In the genomic region with DNA sequence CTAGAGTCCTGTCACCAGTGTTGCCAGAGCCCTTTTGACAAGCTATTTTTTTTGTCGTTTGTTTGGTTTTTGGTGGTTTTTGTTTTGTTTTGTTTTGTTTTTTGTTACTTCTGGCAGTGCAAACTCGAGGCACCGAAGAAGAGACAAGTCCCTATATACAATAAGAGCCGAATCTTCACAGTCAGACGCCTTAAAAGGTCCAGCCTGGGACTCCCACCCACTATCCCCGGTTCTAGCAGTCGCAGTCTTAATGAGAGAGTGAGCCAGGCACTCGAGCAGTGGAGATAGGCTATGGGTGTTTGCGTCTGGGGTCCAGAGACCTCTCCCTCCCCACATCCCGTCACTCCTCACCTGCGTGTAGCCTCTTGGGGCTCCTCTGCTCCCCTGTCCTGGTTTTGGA, we compare ENCODE assay signal across 1 cellular context.
TF ChIP-seq lines count a peak whose summit lies in the region.

No MANE protein-coding gene starts in this region.

TF ChIP-seq in K562, 482 proteins besides CTCF, POLR2A, EP300 and RAD21:
- TF ChIP-seq POLR2H (tag; IDR thresholded peaks at IDR 0.05; ENCODE audit: low read depth) (0 out of 2 replicates have a peak, but pooled peaks have one; percentile 6), RBM39 (optimal IDR thresholded peaks at IDR 0.05; ENCODE audit: low read depth, low read length) (no peak), ADNP (tag; IDR thresholded peaks at IDR 0.05) (0 out of 2 replicates have a peak, but pooled peaks have one; percentile 14)
TF ChIP-seq in K562: peak in this region for 2.
